In genomic region chr1:14922942-14923341, GRCh38 we compare ENCODE assay signal across 1 cellular context.
TF ChIP-seq lines count a peak whose summit lies in the region.

No MANE protein-coding gene starts in this region.

TF ChIP-seq in HCT116, 20 proteins besides CTCF, POLR2A, EP300 and RAD21 (continued from another document):
- no peak for TF ChIP-seq REST (IDR thresholded peaks at IDR 0.05; ENCODE audit: low read depth)
- no peak for TF ChIP-seq SP1 (IDR thresholded peaks at IDR 0.05; ENCODE audit: low read depth)
- no peak for TF ChIP-seq EZH2phosphoT487 (IDR thresholded peaks at IDR 0.05; ENCODE audit: borderline replicate concordance)
- no peak for TF ChIP-seq ELF1 (IDR thresholded peaks at IDR 0.05; ENCODE audit: borderline replicate concordance, low read depth)
- no peak for TF ChIP-seq ZFX (IDR thresholded peaks at IDR 0.05)
- TF ChIP-seq SRF (IDR thresholded peaks at IDR 0.05; ENCODE audit: low read depth): no peak
